ENCODE assay signal across 21 cellular contexts in the genomic region with DNA sequence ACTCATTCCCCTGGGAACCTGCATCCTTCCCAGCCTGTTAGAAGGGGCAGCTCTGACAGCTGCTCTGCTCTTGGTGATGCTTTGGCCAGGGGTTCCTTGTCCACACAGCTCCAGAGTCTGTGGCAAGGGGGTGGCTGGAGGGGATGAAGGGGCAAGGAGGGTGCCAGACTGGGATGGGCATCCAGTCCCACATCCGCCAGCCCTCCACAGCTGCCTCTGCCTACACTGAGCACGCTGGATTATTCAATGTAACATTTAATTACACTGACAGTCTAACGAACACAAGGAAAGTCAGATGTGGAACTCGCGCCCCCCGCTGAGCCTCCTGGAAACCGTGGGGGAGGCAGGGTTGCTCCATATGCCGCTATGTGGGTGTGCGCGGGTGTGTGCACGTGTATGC.
DNase-seq lines count a peak whose midpoint lies in the region; ATAC-seq and TF ChIP-seq lines count a peak whose summit lies in the region.
"Had no signal": no experiment of that assay in that cellular context is flagged by ENCODE, and none has a peak within 500 bp of the region (broad histone marks: within the 10 kb centered on the region; RNA-seq: fewer than 3 reads in every experiment).

No MANE protein-coding gene starts in this region.

- intact Hi-C loops in sigmoid colon (cut with DNase I) = no loop called here

- H3K27me3 Mint-ChIP-seq in glutamatergic neuron (ENCODE audit: unreplicated experiment) = peaks cover 5% of the 10 kb centered on the region
- no peaks in the 10 kb centered on the region for H3K27me3 Mint-ChIP-seq in stimulated activated memory B cell treated with anti-CD40 and anti-IgM and Interleukin-4, amounts not matched to agents 10 μg/mL and 1 μg/mL and 100 μg/mL, for 72 hours
- H3K27me3 Mint-ChIP-seq: activated CD4-positive, alpha-beta memory T cell treated with anti-CD3 and anti-CD28 coated beads, Interleukin-2, amount 10 ng/mL, durations not matched to agents 7 days and 5 days had no signal

- no peak overlapping the region for H3K27ac Mint-ChIP-seq in glutamatergic neuron (ENCODE audit: unreplicated experiment)
- no peak overlapping the region for H3K27ac Mint-ChIP-seq in stimulated activated memory B cell treated with anti-CD40 and anti-IgM and Interleukin-4, amounts not matched to agents 10 μg/mL and 1 μg/mL and 100 μg/mL, for 72 hours
- H3K27ac Mint-ChIP-seq: activated CD4-positive, alpha-beta memory T cell treated with anti-CD3 and anti-CD28 coated beads, Interleukin-2, amount 10 ng/mL, durations not matched to agents 7 days and 5 days; effector memory CD8-positive, alpha-beta T cell; neural progenitor cell had no signal

- DNase-seq in DMS 273 treated with DMSO at 0.1 percent for 48 hours (lab: John Stamatoyannopoulos, UW) = peak; percentile 78
- DNase-seq in NCI-H1694 (lab: John Stamatoyannopoulos, UW) = peak; percentile 75
- DNase-seq in glutamatergic neuron = peak; percentile 39
- DNase-seq in sigmoid colon = peak; percentile 50
- DNase-seq: activated CD4-positive, alpha-beta memory T cell treated with anti-CD3 and anti-CD28 coated beads, Interleukin-2, amount 10 ng/mL, durations not matched to agents 7 days and 5 days; activated gamma-delta T cell treated with Interleukin-2 at 50 U/mL for 16 hours; colonic mucosa; effector memory CD8-positive, alpha-beta T cell; esophagus squamous epithelium; NCI-H1092; NCI-H2029 treated with DMSO at 0.1 percent for 48 hours; SJCRH30; small intestine had no signal

- H3K9me3 Mint-ChIP-seq in glutamatergic neuron (ENCODE audit: unreplicated experiment) = peaks cover 3% of the 10 kb centered on the region
- no peaks in the 10 kb centered on the region for H3K9me3 Mint-ChIP-seq in stimulated activated memory B cell treated with anti-CD40 and anti-IgM and Interleukin-4, amounts not matched to agents 10 μg/mL and 1 μg/mL and 100 μg/mL, for 72 hours
- H3K9me3 Mint-ChIP-seq: activated CD4-positive, alpha-beta memory T cell treated with anti-CD3 and anti-CD28 coated beads, Interleukin-2, amount 10 ng/mL, durations not matched to agents 7 days and 5 days; effector memory CD8-positive, alpha-beta T cell had no signal

- H3K4me1 Mint-ChIP-seq in glutamatergic neuron (ENCODE audit: low read depth, unreplicated experiment) = peaks cover 9% of the 10 kb centered on the region
- no peaks in the 10 kb centered on the region for H3K4me1 Mint-ChIP-seq in stimulated activated memory B cell treated with anti-CD40 and anti-IgM and Interleukin-4, amounts not matched to agents 10 μg/mL and 1 μg/mL and 100 μg/mL, for 72 hours
- H3K4me1 Mint-ChIP-seq: activated CD4-positive, alpha-beta memory T cell treated with anti-CD3 and anti-CD28 coated beads, Interleukin-2, amount 10 ng/mL, durations not matched to agents 7 days and 5 days had no signal

- TF ChIP-seq CTCF in glutamatergic neuron (IDR thresholded peaks at IDR 0.05; ENCODE audit: partially characterized antibody, unreplicated experiment) (no peak), sigmoid colon (IDR thresholded peaks at IDR 0.05) (no peak)

- H3K9me3 ChIP-seq in sigmoid colon = no peaks in the 10 kb centered on the region
- H3K9me3 ChIP-seq: breast epithelium, colonic mucosa, esophagus squamous epithelium, gastrocnemius medialis, SJCRH30 had no signal

- no peak for TF ChIP-seq POLR2A in sigmoid colon (IDR thresholded peaks at IDR 0.05)

- H3K4me1 ChIP-seq in sigmoid colon = no peaks in the 10 kb centered on the region
- H3K4me1 ChIP-seq: breast epithelium, colonic mucosa, esophagus squamous epithelium, gastrocnemius medialis, neural progenitor cell, SJCRH30 had no signal

- WGBS in sigmoid colon, 2 donors = 75 to 80% methylated on average over 11 of the region's 11 CpGs

- no peaks in the 10 kb centered on the region for H3K27me3 ChIP-seq in sigmoid colon
- H3K27me3 ChIP-seq: breast epithelium, colonic mucosa, esophagus squamous epithelium, gastrocnemius medialis, SJCRH30 had no signal

- H3K36me3 Mint-ChIP-seq in glutamatergic neuron (ENCODE audit: unreplicated experiment) = no peaks in the 10 kb centered on the region
- no peaks in the 10 kb centered on the region for H3K36me3 Mint-ChIP-seq in stimulated activated memory B cell treated with anti-CD40 and anti-IgM and Interleukin-4, amounts not matched to agents 10 μg/mL and 1 μg/mL and 100 μg/mL, for 72 hours
- H3K36me3 Mint-ChIP-seq: neural progenitor cell had no signal

- H3K4me3 Mint-ChIP-seq in glutamatergic neuron (ENCODE audit: unreplicated experiment) = no peak overlapping the region
- no peak overlapping the region for H3K4me3 Mint-ChIP-seq in stimulated activated memory B cell treated with anti-CD40 and anti-IgM and Interleukin-4, amounts not matched to agents 10 μg/mL and 1 μg/mL and 100 μg/mL, for 72 hours
- H3K4me3 Mint-ChIP-seq: activated CD4-positive, alpha-beta memory T cell treated with anti-CD3 and anti-CD28 coated beads, Interleukin-2, amount 10 ng/mL, durations not matched to agents 7 days and 5 days; effector memory CD8-positive, alpha-beta T cell; neural progenitor cell had no signal

- H3K27ac ChIP-seq in sigmoid colon = no peak overlapping the region
- H3K27ac ChIP-seq: breast epithelium, colonic mucosa, esophagus squamous epithelium, gastrocnemius medialis, HL-60, neural progenitor cell, SJCRH30 had no signal

- H3K4me3 ChIP-seq in sigmoid colon = no peak overlapping the region
- H3K4me3 ChIP-seq: breast epithelium, colonic mucosa, esophagus squamous epithelium, gastrocnemius medialis, neural progenitor cell, SJCRH30 had no signal

- TF ChIP-seq EP300 in sigmoid colon (IDR thresholded peaks at IDR 0.05) = no peak

- ATAC-seq in HG03196 (IDR thresholded peaks at IDR 0.05; ENCODE audit: unreplicated experiment) = no peak
- no peak for ATAC-seq in GM19023 (IDR thresholded peaks at IDR 0.05; ENCODE audit: unreplicated experiment)
- no peak for ATAC-seq in stimulated activated memory B cell treated with anti-CD40 and anti-IgM and Interleukin-4, amounts not matched to agents 10 μg/mL and 1 μg/mL and 100 μg/mL, for 72 hours
- ATAC-seq: effector memory CD8-positive, alpha-beta T cell; gastrocnemius medialis; Panc1 had no signal

- H3K36me3 ChIP-seq in sigmoid colon = no peaks in the 10 kb centered on the region
- H3K36me3 ChIP-seq: breast epithelium, colonic mucosa, esophagus squamous epithelium, gastrocnemius medialis, neural progenitor cell, SJCRH30 had no signal
